Comparison of ENCODE assay signal across 25 cellular contexts in the genomic region with DNA sequence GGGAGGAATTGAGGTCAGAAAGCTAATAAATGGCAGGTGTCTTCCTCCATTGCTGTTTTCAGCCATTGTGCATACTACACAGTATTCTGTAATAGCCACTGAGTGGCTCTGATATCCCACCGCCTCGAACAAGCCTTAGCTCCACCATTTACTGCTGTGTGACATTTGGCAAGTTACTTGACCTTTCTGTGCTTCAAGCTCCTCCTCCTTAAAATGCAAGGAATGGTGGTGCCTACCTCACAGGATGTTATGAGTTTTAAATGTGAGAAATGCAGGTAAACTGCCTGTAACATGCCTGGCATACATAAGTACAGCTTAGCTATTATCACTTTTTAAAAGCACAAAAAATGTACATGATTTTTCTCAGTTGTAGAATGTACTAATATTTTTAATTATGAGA.
"Had no signal": no experiment of that assay in that cellular context is flagged by ENCODE, and none has a peak within 500 bp of the region (broad histone marks: within the 10 kb centered on the region; RNA-seq: fewer than 3 reads in every experiment).

No MANE protein-coding gene starts in this region.

- H3K27ac ChIP-seq: adrenal gland had no signal

- H3K27me3 Mint-ChIP-seq: activated CD4-positive, alpha-beta memory T cell treated with anti-CD3 and anti-CD28 coated beads, Interleukin-2, amount 10 ng/mL, durations not matched to agents 7 days and 5 days; activated naive CD4-positive, alpha-beta T cell treated with anti-CD3 and anti-CD28 coated beads, Interleukin-2, amount 10 ng/mL, durations not matched to agents 7 days and 5 days; activated naive CD8-positive, alpha-beta T cell treated with anti-CD3 and anti-CD28 coated beads for 36 hours had no signal

- H3K4me1 Mint-ChIP-seq: activated CD4-positive, alpha-beta memory T cell treated with anti-CD3 and anti-CD28 coated beads, Interleukin-2, amount 10 ng/mL, durations not matched to agents 7 days and 5 days; activated CD4-positive, alpha-beta T cell treated with anti-CD3 and anti-CD28 coated beads for 36 hours; activated naive CD4-positive, alpha-beta T cell treated with anti-CD3 and anti-CD28 coated beads, Interleukin-2, amount 10 ng/mL, durations not matched to agents 7 days and 5 days; activated naive CD8-positive, alpha-beta T cell treated with anti-CD3 and anti-CD28 coated beads for 36 hours had no signal

- H3K36me3 Mint-ChIP-seq: activated naive CD4-positive, alpha-beta T cell treated with anti-CD3 and anti-CD28 coated beads, Interleukin-2, amount 10 ng/mL, durations not matched to agents 7 days and 5 days; activated naive CD8-positive, alpha-beta T cell treated with anti-CD3 and anti-CD28 coated beads for 36 hours had no signal

- H3K4me1 ChIP-seq: adrenal gland had no signal

- DNase-seq: activated CD4-positive, alpha-beta memory T cell treated with anti-CD3 and anti-CD28 coated beads, Interleukin-2, amount 10 ng/mL, durations not matched to agents 7 days and 5 days; activated CD4-positive, alpha-beta T cell treated with anti-CD3 and anti-CD28 coated beads for 36 hours; activated CD4-positive, alpha-beta T cell treated with anti-CD3 and anti-CD28 coated beads, Interleukin-2, amount 50 U/mL, for 1 hour; activated CD8-positive, alpha-beta memory T cell treated with anti-CD3 and anti-CD28 coated beads, Interleukin-2, amount 50 U/mL, for 4 hours; activated gamma-delta T cell treated with Interleukin-2 at 50 U/mL for 16 hours; activated naive CD4-positive, alpha-beta T cell treated with anti-CD3 and anti-CD28 coated beads, Interleukin-2, amount 10 ng/mL, durations not matched to agents 7 days and 5 days; activated naive CD8-positive, alpha-beta T cell treated with anti-CD3 and anti-CD28 coated beads for 36 hours; activated T-cell treated with anti-CD3 and anti-CD28 coated beads, Interleukin-2, amount 50 U/mL, for 72 hours; adrenal gland; anterior cingulate cortex; cerebellar nuclear complex; Kasumi-1; NCI-H1092; NCI-H1417; NCI-H1930; NCI-H2171; NCI-H2227 treated with DMSO at 0.1 percent for 48 hours; NCI-H510A; PC-3; SIG-M5; T-helper 2 cell; T1000 had no signal

- H3K9me3 ChIP-seq: adrenal gland had no signal

- H3K36me3 ChIP-seq: adrenal gland had no signal

- H3K9me3 Mint-ChIP-seq: activated CD4-positive, alpha-beta memory T cell treated with anti-CD3 and anti-CD28 coated beads, Interleukin-2, amount 10 ng/mL, durations not matched to agents 7 days and 5 days; activated naive CD8-positive, alpha-beta T cell treated with anti-CD3 and anti-CD28 coated beads for 36 hours; activated T-helper 2 cell treated with anti-CD3 and anti-CD28 coated beads, Interferon-gamma antibody, Interleukin-2, Interleukin-4, amounts not matched to agents 10 μg/mL and 5 μg/mL and 100 μg/mL, durations not matched to agents 14 hours and 24 hours and 36 hours had no signal

- H3K4me3 ChIP-seq: adrenal gland had no signal

- H3K27me3 ChIP-seq: adrenal gland had no signal

- H3K27ac Mint-ChIP-seq: activated CD4-positive, alpha-beta memory T cell treated with anti-CD3 and anti-CD28 coated beads, Interleukin-2, amount 10 ng/mL, durations not matched to agents 7 days and 5 days; activated CD4-positive, alpha-beta T cell treated with anti-CD3 and anti-CD28 coated beads for 36 hours; activated naive CD4-positive, alpha-beta T cell treated with anti-CD3 and anti-CD28 coated beads, Interleukin-2, amount 10 ng/mL, durations not matched to agents 7 days and 5 days; activated naive CD8-positive, alpha-beta T cell treated with anti-CD3 and anti-CD28 coated beads for 36 hours; activated T-cell treated with anti-CD3 and anti-CD28 coated beads, Interleukin-2, amount 50 U/mL, for 72 hours; activated T-helper 2 cell treated with anti-CD3 and anti-CD28 coated beads, Interferon-gamma antibody, Interleukin-2, Interleukin-4, amounts not matched to agents 10 μg/mL and 5 μg/mL and 100 μg/mL, durations not matched to agents 14 hours and 24 hours and 36 hours had no signal

- FAIRE-seq: colon, TTC549 had no signal

- H3K4me3 Mint-ChIP-seq: activated CD4-positive, alpha-beta memory T cell treated with anti-CD3 and anti-CD28 coated beads, Interleukin-2, amount 10 ng/mL, durations not matched to agents 7 days and 5 days; activated CD4-positive, alpha-beta T cell treated with anti-CD3 and anti-CD28 coated beads for 36 hours; activated naive CD4-positive, alpha-beta T cell treated with anti-CD3 and anti-CD28 coated beads, Interleukin-2, amount 10 ng/mL, durations not matched to agents 7 days and 5 days; activated naive CD8-positive, alpha-beta T cell treated with anti-CD3 and anti-CD28 coated beads for 36 hours; activated T-cell treated with anti-CD3 and anti-CD28 coated beads, Interleukin-2, amount 50 U/mL, for 72 hours had no signal

- ATAC-seq: activated CD4-positive, alpha-beta T cell treated with anti-CD3 and anti-CD28 coated beads for 36 hours; activated T-cell treated with anti-CD3 and anti-CD28 coated beads, Interleukin-2, amount 50 U/mL, for 72 hours; PC-3 had no signal
